In genomic region chr10:123890761-123891146, GRCh38 we compare ENCODE assay signal across 12 cellular contexts. TPM values are rescaled to one million over a fixed set of nuclear protein-coding genes. Genes with fewer than 3 reads are reported as not detected.
A peak's percentile ranks its signal among the peaks of the same experiment; 100 is the strongest.
DNase-seq lines count a peak whose midpoint lies in the region; ATAC-seq and TF ChIP-seq lines count a peak whose summit lies in the region.
"Had no signal": no experiment of that assay in that cellular context is flagged by ENCODE, and none has a peak within 500 bp of the region (broad histone marks: within the 10 kb centered on the region; RNA-seq: fewer than 3 reads in every experiment).

No MANE protein-coding gene starts in this region.

- intact Hi-C loops in lower lobe of right lung (cut with DNase I) (no loop called here), spleen (cut with DNase I; ENCODE audit: low total_unique reads) (no loop called here)

- 38 to 50% (median 42%) methylated on average over 5 to 6 of the region's 6 CpGs for WGBS in spleen, 5 donors

- peak in 1 of 2 donors; percentile 24 for ATAC-seq in lower lobe of right lung
- no peak for ATAC-seq in activated CD4-positive, CD25-positive, alpha-beta regulatory T cell treated with anti-CD3 and anti-CD28 coated beads, Interleukin-2, amount 50 U/mL, for 24 hours
- ATAC-seq: activated CD4-positive, alpha-beta T cell treated with anti-CD3 and anti-CD28 coated beads for 36 hours had no signal

- H3K36me3 ChIP-seq in duodenal mucosa (ENCODE audit: control insufficient read depth in 1 of 2, insufficient read depth in 2 of 2, low read length in 2 of 2) (no peaks in the 10 kb centered on the region), lower lobe of right lung (no peaks in the 10 kb centered on the region), spleen (no peaks in the 10 kb centered on the region)
- H3K36me3 ChIP-seq: brain microvascular endothelial cell had no signal

- TF ChIP-seq CTCF in lower lobe of right lung (IDR thresholded peaks at IDR 0.05) (no peak), spleen (IDR thresholded peaks at IDR 0.05 in 8 of 11, conservative IDR thresholded peaks at IDR 0.05 in 3 of 11) (no peak)

- H3K27ac ChIP-seq in duodenal mucosa (ENCODE audit: low read depth, low read length) (no peak overlapping the region), lower lobe of right lung (no peak overlapping the region), spleen (peak overlapping the region; percentile 23 to 93 (median 85))
- H3K27ac ChIP-seq: brain microvascular endothelial cell had no signal

- peak overlapping the region; percentile 25 to 51 for H3K4me3 ChIP-seq in duodenal mucosa (ENCODE audit: low read depth in 1 of 2, low read length in 2 of 2)
- H3K4me3 ChIP-seq in lower lobe of right lung: peak overlapping the region; percentile 35
- H3K4me3 ChIP-seq in spleen: peak overlapping the region in 6 of 8 donors; percentile 23 to 66 (median 42)

- H3K4me1 ChIP-seq in duodenal mucosa (ENCODE audit: control insufficient read depth in 1 of 2, insufficient read depth in 2 of 2, low read length in 2 of 2): peaks cover 0 to 3% of the 10 kb centered on the region in 2 donors
- H3K4me1 ChIP-seq in lower lobe of right lung: no peaks in the 10 kb centered on the region
- peaks cover 0 to 34% (median 3%) of the 10 kb centered on the region in 6 donors for H3K4me1 ChIP-seq in spleen

- TF ChIP-seq POLR2A in spleen (IDR thresholded peaks at IDR 0.05): no peak

- DNase-seq in GM04503 (ENCODE audit: low read depth) (peak; percentile 26), lower lobe of right lung (no peak), spleen (no peak), NCI-H345 (lab: John Stamatoyannopoulos, UW) (no peak), SKM-1 (lab: John Stamatoyannopoulos, UW; ENCODE audit: unreplicated experiment) (no peak)
- no peak for DNase-seq in activated CD4-positive, alpha-beta T cell treated with anti-CD3 and anti-CD28 coated beads, Interleukin-2, amount 50 U/mL, for 1 hour
- DNase-seq: activated CD4-positive, alpha-beta T cell treated with anti-CD3 and anti-CD28 coated beads for 36 hours; brain microvascular endothelial cell; NCI-H2171 had no signal

- H3K9ac ChIP-seq in duodenal mucosa (ENCODE audit: low read depth in 1 of 2, low read length in 2 of 2): peak overlapping the region in 1 of 2 donors; percentile 12

- H3K27me3 ChIP-seq in duodenal mucosa (ENCODE audit: control insufficient read depth in 1 of 2, insufficient read depth in 2 of 2, low read length in 2 of 2) (peaks cover 0 to 12% of the 10 kb centered on the region in 2 donors), lower lobe of right lung (ENCODE audit: low read depth) (peaks cover 24% of the 10 kb centered on the region), spleen (replicated peaks in 1 of 7) (peaks cover 0 to 33% (median 11%) of the 10 kb centered on the region in 7 donors)

- H3K9me3 ChIP-seq in duodenal mucosa (ENCODE audit: control insufficient read depth in 1 of 2, low read length in 2 of 2) (no peaks in the 10 kb centered on the region), lower lobe of right lung (no peaks in the 10 kb centered on the region), spleen (no peaks in the 10 kb centered on the region)

RNA-seq across cellular contexts. Expression of gene CPXM2, which starts 0.9 kb away (rescaled TPM):
- total RNA-seq in lower lobe of right lung (6.3 TPM), spleen (10 to 100 TPM; 20.8 to 38.2 (median 22.2) TPM)
- polyA plus RNA-seq in spleen: 1 to 10 TPM; 3.7 to 7.0 (median 3.7) TPM
- total RNA-seq: activated CD4-positive, alpha-beta T cell treated with anti-CD3 and anti-CD28 coated beads for 36 hours; OCI-LY7 had no signal

Comparison
In these comparisons a context has a peak if more than half of its experiments do, and no peak if none do; other contexts are left out.
1. H3K27ac ChIP-seq: peak in spleen (8 of 8); none in duodenal mucosa (single experiment) and lower lobe of right lung (single experiment).
2. Peak in every context shown above with its lines, with median percentiles within 50 percentile points of each other: H3K4me3 ChIP-seq.